27 cellular contexts compared by ENCODE assay signal in genomic region chr1:14254184-14254583, GRCh38.
A peak's percentile ranks its signal among the peaks of the same experiment; 100 is the strongest.
DNase-seq lines count a peak whose midpoint lies in the region; ATAC-seq, FAIRE-seq and TF ChIP-seq lines count a peak whose summit lies in the region.
"Had no signal": no experiment of that assay in that cellular context is flagged by ENCODE, and none has a peak within 500 bp of the region (broad histone marks: within the 10 kb centered on the region; RNA-seq: fewer than 3 reads in every experiment).

No MANE protein-coding gene starts in this region.

- H3K27ac Mint-ChIP-seq in nephron progenitor cell = no peak overlapping the region
- H3K27ac Mint-ChIP-seq: activated CD4-positive, alpha-beta T cell treated with anti-CD3 and anti-CD28 coated beads for 36 hours; activated naive CD8-positive, alpha-beta T cell; endodermal cell; immature natural killer cell; neural progenitor cell; progenitor cell of endocrine pancreas; stimulated activated naive CD8-positive, alpha-beta T cell treated with anti-CD3 and anti-CD28 coated beads, Interleukin-15, amount 100 ng/mL, for 72 hours; type B pancreatic cell had no signal

- DNase-seq in GM03348 (ENCODE audit: low spot score) (peak; percentile 8), caudate nucleus (lab: John Stamatoyannopoulos, UW) (no peak), nephron progenitor cell (peak; percentile 21), omental fat pad (ENCODE audit: low spot score) (no peak), RCC 7860 (ENCODE audit: low spot score) (no peak), NCI-H2081 (lab: John Stamatoyannopoulos, UW) (no peak)
- DNase-seq: activated CD4-positive, alpha-beta T cell treated with anti-CD3 and anti-CD28 coated beads for 36 hours; body of pancreas; endodermal cell; heart right ventricle; immature natural killer cell; left ventricle myocardium superior; NCI-H1436; NCI-H226; NCI-H774; OCI-M1; SHP77; small intestine; stimulated activated naive CD8-positive, alpha-beta T cell treated with anti-CD3 and anti-CD28 coated beads, Interleukin-15, amount 100 ng/mL, for 72 hours had no signal

- H3K4me1 Mint-ChIP-seq in nephron progenitor cell = peaks cover 35% of the 10 kb centered on the region
- H3K4me1 Mint-ChIP-seq: activated CD4-positive, alpha-beta T cell treated with anti-CD3 and anti-CD28 coated beads for 36 hours; endodermal cell; immature natural killer cell; stimulated activated naive CD8-positive, alpha-beta T cell treated with anti-CD3 and anti-CD28 coated beads, Interleukin-15, amount 100 ng/mL, for 72 hours had no signal

- ATAC-seq in HG03103 (IDR thresholded peaks at IDR 0.05; ENCODE audit: low read depth, unreplicated experiment) (peak; percentile 52), omental fat pad (ENCODE audit: low FRiP score) (no peak), GM18870 (IDR thresholded peaks at IDR 0.05; ENCODE audit: unreplicated experiment) (no peak)
- ATAC-seq: activated CD4-positive, alpha-beta T cell treated with anti-CD3 and anti-CD28 coated beads for 36 hours; body of pancreas; heart right ventricle; left ventricle myocardium superior; stimulated activated naive CD8-positive, alpha-beta T cell treated with anti-CD3 and anti-CD28 coated beads, Interleukin-15, amount 100 ng/mL, for 72 hours had no signal

- no peak for FAIRE-seq in RCC 7860 (lab: Jason Lieb, UNC)
- FAIRE-seq: H1, small intestine, TTC549 had no signal

- no peaks in the 10 kb centered on the region for H3K36me3 Mint-ChIP-seq in nephron progenitor cell (ENCODE audit: low read depth)
- H3K36me3 Mint-ChIP-seq: activated naive CD8-positive, alpha-beta T cell; immature natural killer cell; neural progenitor cell; type B pancreatic cell had no signal

- TF ChIP-seq CTCF in nephron progenitor cell (IDR thresholded peaks at IDR 0.05) (no peak), omental fat pad (IDR thresholded peaks at IDR 0.05) (no peak)

- H3K27ac ChIP-seq in caudate nucleus (ENCODE audit: low read depth, low read length) = peak overlapping the region; percentile 63
- H3K27ac ChIP-seq: body of pancreas, heart right ventricle, neural progenitor cell had no signal

- H3K4me3 Mint-ChIP-seq in nephron progenitor cell = no peak overlapping the region
- H3K4me3 Mint-ChIP-seq: activated CD4-positive, alpha-beta T cell treated with anti-CD3 and anti-CD28 coated beads for 36 hours; activated naive CD8-positive, alpha-beta T cell; endodermal cell; immature natural killer cell; neural progenitor cell; stimulated activated naive CD8-positive, alpha-beta T cell treated with anti-CD3 and anti-CD28 coated beads, Interleukin-15, amount 100 ng/mL, for 72 hours; type B pancreatic cell had no signal

- H3K9me3 Mint-ChIP-seq in nephron progenitor cell = peaks cover 4% of the 10 kb centered on the region
- H3K9me3 Mint-ChIP-seq: endodermal cell; immature natural killer cell; neural progenitor cell; stimulated activated naive CD8-positive, alpha-beta T cell treated with anti-CD3 and anti-CD28 coated beads, Interleukin-15, amount 100 ng/mL, for 72 hours; type B pancreatic cell had no signal

- H3K27me3 Mint-ChIP-seq in nephron progenitor cell (ENCODE audit: low read depth, poor library complexity) = no peaks in the 10 kb centered on the region
- H3K27me3 Mint-ChIP-seq: activated CD4-positive, alpha-beta T cell treated with anti-CD3 and anti-CD28 coated beads for 36 hours; stimulated activated naive CD8-positive, alpha-beta T cell treated with anti-CD3 and anti-CD28 coated beads, Interleukin-15, amount 100 ng/mL, for 72 hours had no signal

Comparison
In these comparisons a context has a peak if more than half of its experiments do, and no peak if none do; other contexts are left out.
1. DNase-seq: peak in GM03348 (single experiment) and nephron progenitor cell (single experiment); none in caudate nucleus (0 of 61), omental fat pad (single experiment), RCC 7860 (single experiment) and NCI-H2081 (0 of 2).